Comparison of ENCODE assay signal across 8 cellular contexts in genomic region chr7:44748042-44748947, GRCh38. TPM values are rescaled to one million over a fixed set of nuclear protein-coding genes. Genes with fewer than 3 reads are reported as not detected.
DNase-seq lines count a peak whose midpoint lies in the region; ATAC-seq and TF ChIP-seq lines count a peak whose summit lies in the region.

A gene with protein sequence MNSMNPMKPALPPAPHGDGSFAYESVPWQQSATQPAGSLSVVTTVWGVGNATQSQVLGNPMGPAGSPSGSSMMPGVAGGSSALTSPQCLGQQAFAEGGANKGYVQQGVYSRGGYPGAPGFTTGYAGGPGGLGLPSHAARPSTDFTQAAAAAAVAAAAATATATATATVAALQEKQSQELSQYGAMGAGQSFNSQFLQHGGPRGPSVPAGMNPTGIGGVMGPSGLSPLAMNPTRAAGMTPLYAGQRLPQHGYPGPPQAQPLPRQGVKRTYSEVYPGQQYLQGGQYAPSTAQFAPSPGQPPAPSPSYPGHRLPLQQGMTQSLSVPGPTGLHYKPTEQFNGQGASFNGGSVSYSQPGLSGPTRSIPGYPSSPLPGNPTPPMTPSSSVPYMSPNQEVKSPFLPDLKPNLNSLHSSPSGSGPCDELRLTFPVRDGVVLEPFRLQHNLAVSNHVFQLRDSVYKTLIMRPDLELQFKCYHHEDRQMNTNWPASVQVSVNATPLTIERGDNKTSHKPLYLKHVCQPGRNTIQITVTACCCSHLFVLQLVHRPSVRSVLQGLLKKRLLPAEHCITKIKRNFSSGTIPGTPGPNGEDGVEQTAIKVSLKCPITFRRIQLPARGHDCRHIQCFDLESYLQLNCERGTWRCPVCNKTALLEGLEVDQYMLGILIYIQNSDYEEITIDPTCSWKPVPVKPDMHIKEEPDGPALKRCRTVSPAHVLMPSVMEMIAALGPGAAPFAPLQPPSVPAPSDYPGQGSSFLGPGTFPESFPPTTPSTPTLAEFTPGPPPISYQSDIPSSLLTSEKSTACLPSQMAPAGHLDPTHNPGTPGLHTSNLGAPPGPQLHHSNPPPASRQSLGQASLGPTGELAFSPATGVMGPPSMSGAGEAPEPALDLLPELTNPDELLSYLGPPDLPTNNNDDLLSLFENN (plus strand): TSS chr7:44748847. CDS start chr7:44756250, 7,403 bp downstream.

- peaks cover 44% of the 10 kb centered on the region for H3K79me2 ChIP-seq in DOHH2 (ENCODE audit: control insufficient read depth, low read length)
- H3K79me2 ChIP-seq in GM23338 (replicated peaks; ENCODE audit: insufficient read depth): peaks cover 42% of the 10 kb centered on the region

- intact Hi-C loops in activated T-helper 2 cell treated with anti-CD3 and anti-CD28 coated beads, Interferon-gamma antibody, Interleukin-2, Interleukin-4, amounts not matched to agents 10 μg/mL and 5 μg/mL and 100 μg/mL, durations not matched to agents 14 hours and 24 hours and 36 hours (cut with micrococcal nuclease): loop anchor here (1.0 kb wide), 4 partner anchors 13 to 166 kb away; partner anchors contain the start of genes OGDH, PPIA and TMED4

- peaks cover 5% of the 10 kb centered on the region for H3K27me3 Mint-ChIP-seq in GM23338 (ENCODE audit: insufficient read depth, low read depth, poor library complexity)
- H3K27me3 Mint-ChIP-seq in activated T-helper 2 cell treated with anti-CD3 and anti-CD28 coated beads, Interferon-gamma antibody, Interleukin-2, Interleukin-4, amounts not matched to agents 10 μg/mL and 5 μg/mL and 100 μg/mL, durations not matched to agents 14 hours and 24 hours and 36 hours (ENCODE audit: low read depth): no peaks in the 10 kb centered on the region
- no peaks in the 10 kb centered on the region for H3K27me3 Mint-ChIP-seq in naive thymus-derived CD8-positive, alpha-beta T cell
- no peaks in the 10 kb centered on the region for H3K27me3 Mint-ChIP-seq in stimulated activated naive B cell treated with anti-CD40 and anti-IgM and Interleukin-4, amounts not matched to agents 10 μg/mL and 1 μg/mL and 100 μg/mL, for 72 hours

- CTCF ChIA-PET in RWPE1 (lab: Yijun Ruan, JAX): no interaction called here

- H3K4me1 Mint-ChIP-seq in GM23338: peaks cover 27% of the 10 kb centered on the region
- peaks cover 31% of the 10 kb centered on the region for H3K4me1 Mint-ChIP-seq in activated T-helper 2 cell treated with anti-CD3 and anti-CD28 coated beads, Interferon-gamma antibody, Interleukin-2, Interleukin-4, amounts not matched to agents 10 μg/mL and 5 μg/mL and 100 μg/mL, durations not matched to agents 14 hours and 24 hours and 36 hours (ENCODE audit: low read depth)
- H3K4me1 Mint-ChIP-seq in naive thymus-derived CD8-positive, alpha-beta T cell: peaks cover 29 to 45% (median 40%) of the 10 kb centered on the region in 4 donors
- H3K4me1 Mint-ChIP-seq in stimulated activated naive B cell treated with anti-CD40 and anti-IgM and Interleukin-4, amounts not matched to agents 10 μg/mL and 1 μg/mL and 100 μg/mL, for 72 hours: peaks cover 32 to 53% of the 10 kb centered on the region in 2 donors

- H3K36me3 ChIP-seq in DOHH2 (ENCODE audit: control insufficient read depth, low read length) (peaks cover 24% of the 10 kb centered on the region), GM23338 (ENCODE audit: insufficient read depth) (no peaks in the 10 kb centered on the region)

- 0 out of 2 replicates have a peak within 1 kb of the TSS, but pooled peaks have one; percentile 52 for H2AFZ ChIP-seq in GM23338

- DNase-seq in GM23338 (ENCODE audit: low spot score) (peak; percentile 92), LoVo (ENCODE audit: low spot score) (peak; percentile 95), RWPE1 (ENCODE audit: low spot score) (peak; percentile 98), fibroblast of mammary gland (ENCODE audit: low read depth) (peak; percentile 78)
- peak; percentile 87 for DNase-seq in activated T-helper 2 cell treated with anti-CD3 and anti-CD28 coated beads, Interferon-gamma antibody, Interleukin-2, Interleukin-4, amounts not matched to agents 10 μg/mL and 5 μg/mL and 100 μg/mL, durations not matched to agents 14 hours and 24 hours and 36 hours (ENCODE audit: low spot score)
- peak; percentile 81 to 99 (median 93) for DNase-seq in naive thymus-derived CD8-positive, alpha-beta T cell
- peak; percentile 86 for DNase-seq in stimulated activated naive B cell treated with anti-CD40 and anti-IgM and Interleukin-4, amounts not matched to agents 10 μg/mL and 1 μg/mL and 100 μg/mL, for 72 hours

- H3K9me3 ChIP-seq in DOHH2 (ENCODE audit: control insufficient read depth, insufficient read depth, low read length): no peaks in the 10 kb centered on the region

- H3K4me2 ChIP-seq in DOHH2 (ENCODE audit: low read length): peak within 1 kb of the TSS; percentile 96
- H3K4me2 ChIP-seq in GM23338: peak within 1 kb of the TSS; percentile 94

- H3K27me3 ChIP-seq in DOHH2 (ENCODE audit: control insufficient read depth, low read length) (no peaks in the 10 kb centered on the region), GM23338 (ENCODE audit: insufficient read depth) (no peaks in the 10 kb centered on the region)

- no peaks in the 10 kb centered on the region for H3K9me2 ChIP-seq in DOHH2 (replicated peaks; ENCODE audit: control insufficient read depth, low read length)
- no peaks in the 10 kb centered on the region for H3K9me2 ChIP-seq in GM23338 (ENCODE audit: insufficient read depth)

- ATAC-seq in GM23338: peak; percentile 77
- peak; percentile 82 to 85 for ATAC-seq in naive thymus-derived CD8-positive, alpha-beta T cell
- peak; percentile 68 to 76 for ATAC-seq in stimulated activated naive B cell treated with anti-CD40 and anti-IgM and Interleukin-4, amounts not matched to agents 10 μg/mL and 1 μg/mL and 100 μg/mL, for 72 hours (replicated peaks)

- peak within 1 kb of the TSS; percentile 89 for H3K4me3 ChIP-seq in DOHH2 (ENCODE audit: low read length)
- peak within 1 kb of the TSS; percentile 92 for H3K4me3 ChIP-seq in GM23338
- peak within 1 kb of the TSS; percentile 69 for H3K4me3 ChIP-seq in fibroblast of mammary gland (ENCODE audit: control insufficient read depth, low read depth, low read length)

- H3K36me3 Mint-ChIP-seq in GM23338 (ENCODE audit: low read depth): peaks cover 14% of the 10 kb centered on the region
- H3K36me3 Mint-ChIP-seq in activated T-helper 2 cell treated with anti-CD3 and anti-CD28 coated beads, Interferon-gamma antibody, Interleukin-2, Interleukin-4, amounts not matched to agents 10 μg/mL and 5 μg/mL and 100 μg/mL, durations not matched to agents 14 hours and 24 hours and 36 hours (ENCODE audit: low read depth): peaks cover 20% of the 10 kb centered on the region
- peaks cover 0 to 5% (median 0%) of the 10 kb centered on the region in 3 donors for H3K36me3 Mint-ChIP-seq in naive thymus-derived CD8-positive, alpha-beta T cell
- H3K36me3 Mint-ChIP-seq in stimulated activated naive B cell treated with anti-CD40 and anti-IgM and Interleukin-4, amounts not matched to agents 10 μg/mL and 1 μg/mL and 100 μg/mL, for 72 hours: peaks cover 19 to 25% of the 10 kb centered on the region in 2 donors

- H3K27ac Mint-ChIP-seq in GM23338: 0 out of 2 replicates have a peak within 1 kb of the TSS, but pooled peaks have one; percentile 0
- H3K27ac Mint-ChIP-seq in activated T-helper 2 cell treated with anti-CD3 and anti-CD28 coated beads, Interferon-gamma antibody, Interleukin-2, Interleukin-4, amounts not matched to agents 10 μg/mL and 5 μg/mL and 100 μg/mL, durations not matched to agents 14 hours and 24 hours and 36 hours: peak within 1 kb of the TSS; percentile 94
- peak within 1 kb of the TSS; percentile 85 to 97 (median 90) for H3K27ac Mint-ChIP-seq in naive thymus-derived CD8-positive, alpha-beta T cell
- peak within 1 kb of the TSS; percentile 90 for H3K27ac Mint-ChIP-seq in stimulated activated naive B cell treated with anti-CD40 and anti-IgM and Interleukin-4, amounts not matched to agents 10 μg/mL and 1 μg/mL and 100 μg/mL, for 72 hours

- TF ChIP-seq CTCF in DOHH2 (IDR thresholded peaks at IDR 0.05; ENCODE audit: low read depth, low read length, poor library complexity, severe bottlenecking) (no peak), GM23338 (conservative IDR thresholded peaks at IDR 0.05; ENCODE audit: low read depth in 2 of 2) (no peak), RWPE1 (conservative IDR thresholded peaks at IDR 0.05; ENCODE audit: low read depth) (no peak), fibroblast of mammary gland (conservative IDR thresholded peaks at IDR 0.05; ENCODE audit: control insufficient read depth, insufficient read depth, low read depth, low read length) (no peak)

- H3F3A ChIP-seq in DOHH2 (ENCODE audit: control insufficient read depth, insufficient read depth) (peaks cover 4% of the 10 kb centered on the region; the same call in 1 of the 2 replicates), GM23338 (replicated peaks; ENCODE audit: low read depth) (no peaks in the 10 kb centered on the region)

- H3K4me3 Mint-ChIP-seq in GM23338: peak within 1 kb of the TSS; percentile 82
- H3K4me3 Mint-ChIP-seq in activated T-helper 2 cell treated with anti-CD3 and anti-CD28 coated beads, Interferon-gamma antibody, Interleukin-2, Interleukin-4, amounts not matched to agents 10 μg/mL and 5 μg/mL and 100 μg/mL, durations not matched to agents 14 hours and 24 hours and 36 hours (ENCODE audit: low read depth): peak within 1 kb of the TSS; percentile 85
- H3K4me3 Mint-ChIP-seq in naive thymus-derived CD8-positive, alpha-beta T cell: peak within 1 kb of the TSS; percentile 80 to 95 (median 87)
- peak within 1 kb of the TSS; percentile 87 to 94 for H3K4me3 Mint-ChIP-seq in stimulated activated naive B cell treated with anti-CD40 and anti-IgM and Interleukin-4, amounts not matched to agents 10 μg/mL and 1 μg/mL and 100 μg/mL, for 72 hours

- H3K9me3 Mint-ChIP-seq in GM23338: no peaks in the 10 kb centered on the region; the same call in 1 of the 3 replicates
- no peaks in the 10 kb centered on the region for H3K9me3 Mint-ChIP-seq in activated T-helper 2 cell treated with anti-CD3 and anti-CD28 coated beads, Interferon-gamma antibody, Interleukin-2, Interleukin-4, amounts not matched to agents 10 μg/mL and 5 μg/mL and 100 μg/mL, durations not matched to agents 14 hours and 24 hours and 36 hours
- no peaks in the 10 kb centered on the region for H3K9me3 Mint-ChIP-seq in naive thymus-derived CD8-positive, alpha-beta T cell
- peaks cover 0 to 2% of the 10 kb centered on the region in 2 donors for H3K9me3 Mint-ChIP-seq in stimulated activated naive B cell treated with anti-CD40 and anti-IgM and Interleukin-4, amounts not matched to agents 10 μg/mL and 1 μg/mL and 100 μg/mL, for 72 hours

- H3K4me1 ChIP-seq in DOHH2 (ENCODE audit: control insufficient read depth, low read length): peaks cover 54% of the 10 kb centered on the region
- peaks cover 11% of the 10 kb centered on the region for H3K4me1 ChIP-seq in GM23338 (ENCODE audit: insufficient read depth)

- POLR2A ChIA-PET in RWPE1 (lab: Yijun Ruan, JAX; ENCODE audit: low non-redundant PET): no interaction called here
- POLR2A ChIA-PET in naive thymus-derived CD8-positive, alpha-beta T cell (lab: Charles Lee): interaction anchor here (0.7 to 3.8 kb wide), 8 partner anchors 9 to 175 kb away, joined by 3 to 28 read pairs (median 6); partner anchors contain the start of genes DDX56, OGDH and PPIA

- H3K27ac ChIP-seq in DOHH2 (ENCODE audit: low read depth, low read length) (peak within 1 kb of the TSS; percentile 66), GM23338 (ENCODE audit: low read depth) (peak within 1 kb of the TSS; percentile 55; the same call in 1 of the 2 replicates), RWPE1 (peak within 1 kb of the TSS; percentile 91)

- H4K20me1 ChIP-seq in DOHH2 (ENCODE audit: control insufficient read depth, insufficient read depth, low read depth, low read length) (peaks cover 19% of the 10 kb centered on the region; the same call in 1 of the 2 replicates), GM23338 (replicated peaks; ENCODE audit: insufficient read depth) (peaks cover 27% of the 10 kb centered on the region)

RNA-seq across cellular contexts. Expression of the gene that starts here (rescaled TPM):
- 30.4 and 46.1 TPM in 2 replicates for total RNA-seq in GM23338 (2014; rRNA removed; shearing (Covaris generic))
- 15.2 and 15.5 TPM in 2 replicates for polyA plus RNA-seq in GM23338 (2016; fragmentation: Nextera tagmentation; extraction: Ambion mirVana)
- 105 TPM in 2 replicates for total RNA-seq in activated T-helper 2 cell treated with anti-CD3 and anti-CD28 coated beads, Interferon-gamma antibody, Interleukin-2, Interleukin-4, amounts not matched to agents 10 μg/mL and 5 μg/mL and 100 μg/mL, durations not matched to agents 14 hours and 24 hours and 36 hours
- 100 to 1,000 TPM; 142 to 149 TPM for total RNA-seq in naive thymus-derived CD8-positive, alpha-beta T cell
- 1 to 10 TPM; 2.6 to 8.1 (median 4.9) TPM for polyA plus RNA-seq in naive thymus-derived CD8-positive, alpha-beta T cell

Comparison
In these comparisons a context has a peak if more than half of its experiments do, and no peak if none do; other contexts are left out.
1. Peak in every context shown above with its lines: DNase-seq, ATAC-seq, H3K4me3 ChIP-seq and H3K27ac ChIP-seq.
2. H3K27ac Mint-ChIP-seq: peak in every context shown above with its lines; median percentile 94 in activated T-helper 2 cell treated with anti-CD3 and anti-CD28 coated beads, Interferon-gamma antibody, Interleukin-2, Interleukin-4, amounts not matched to agents 10 μg/mL and 5 μg/mL and 100 μg/mL, durations not matched to agents 14 hours and 24 hours and 36 hours; 90 in naive thymus-derived CD8-positive, alpha-beta T cell; 90 in stimulated activated naive B cell treated with anti-CD40 and anti-IgM and Interleukin-4, amounts not matched to agents 10 μg/mL and 1 μg/mL and 100 μg/mL, for 72 hours; 0 in GM23338.